Comparison of ENCODE assay signal across 9 cellular contexts in genomic region chr22:17733484-17733883, GRCh38. TPM values are rescaled to one million over a fixed set of nuclear protein-coding genes. Genes with fewer than 3 reads are reported as not detected.
DNase-seq lines count a peak whose midpoint lies in the region; ATAC-seq and TF ChIP-seq lines count a peak whose summit lies in the region.
"Had no signal": no experiment of that assay in that cellular context is flagged by ENCODE, and none has a peak within 500 bp of the region (broad histone marks: within the 10 kb centered on the region; RNA-seq: fewer than 3 reads in every experiment).

No MANE protein-coding gene starts in this region.

- H3K4me2 ChIP-seq in Loucy (ENCODE audit: low read depth, low read length, poor library complexity, severe bottlenecking) = peak overlapping the region; percentile 55

- no peaks in the 10 kb centered on the region for H3K79me2 ChIP-seq in Loucy (ENCODE audit: insufficient read depth, low read length)

- in situ Hi-C loops in Caki2 (cut with HindIII; ENCODE audit: low pct_unique_long_range_greater_than_20kb, low sequenced_read_pairs) = no loop called here

- H3K9me2 ChIP-seq in Loucy (replicated peaks; ENCODE audit: low read depth, low read length) = no peaks in the 10 kb centered on the region

- DNase-seq in Caki2 (ENCODE audit: low read depth) (peak; percentile 53), colonic mucosa (no peak), NCI-H1092 treated with DMSO at 0.1 percent for 48 hours (lab: John Stamatoyannopoulos, UW) (no peak)
- no peak for DNase-seq in activated CD4-positive, CD25-positive, alpha-beta regulatory T cell treated with anti-CD3 and anti-CD28 coated beads, Interleukin-2, amount 50 U/mL, for 72 hours
- DNase-seq: retina, T1000 had no signal

- H3K4me3 ChIP-seq in Loucy (ENCODE audit: low read length, poor library complexity, severe bottlenecking) (peak overlapping the region; percentile 15), colonic mucosa (no peak overlapping the region), neutrophil (ENCODE audit: low read depth in 1 of 2, low read length in 1 of 2) (no peak overlapping the region)

- no peak overlapping the region for H2AFZ ChIP-seq in Loucy (ENCODE audit: low read length)

- H3K9me3 ChIP-seq in Loucy (ENCODE audit: insufficient read depth, low read depth, low read length) (no peaks in the 10 kb centered on the region), colonic mucosa (no peaks in the 10 kb centered on the region), neutrophil (no peaks in the 10 kb centered on the region)

- TF ChIP-seq CTCF in Loucy (conservative IDR thresholded peaks at IDR 0.05; ENCODE audit: low read length) = no peak
- TF ChIP-seq CTCF in colonic mucosa (IDR thresholded peaks at IDR 0.05) = no peak
- no peak for TF ChIP-seq CTCF in neutrophil (IDR thresholded peaks at IDR 0.05)

- H3K27me3 ChIP-seq in Loucy (ENCODE audit: insufficient read depth, low read length, poor library complexity, severe bottlenecking) (no peaks in the 10 kb centered on the region), colonic mucosa (no peaks in the 10 kb centered on the region), neutrophil (no peaks in the 10 kb centered on the region)

- peaks cover 7% of the 10 kb centered on the region; the same call in 1 of the 2 replicates for H3F3A ChIP-seq in Loucy (ENCODE audit: low read depth)

- intact Hi-C loops in colonic mucosa (cut with DNase I) = no loop called here

- H3K4me1 ChIP-seq in Loucy (ENCODE audit: insufficient read depth, low read length, poor library complexity, severe bottlenecking) = peaks cover 27% of the 10 kb centered on the region
- no peaks in the 10 kb centered on the region for H3K4me1 ChIP-seq in colonic mucosa
- no peaks in the 10 kb centered on the region for H3K4me1 ChIP-seq in neutrophil (ENCODE audit: control insufficient read depth in 1 of 2, insufficient read depth in 1 of 2, low read depth in 1 of 2, low read length in 1 of 2)

- no peaks in the 10 kb centered on the region for H4K20me1 ChIP-seq in Loucy (ENCODE audit: insufficient read depth, low read length, poor library complexity, severe bottlenecking)

- no peak for ATAC-seq in GM19455 (IDR thresholded peaks at IDR 0.05; ENCODE audit: unreplicated experiment)

- H3K36me3 ChIP-seq in Loucy (ENCODE audit: insufficient read depth, low read length) = peaks cover 63% of the 10 kb centered on the region; the same call in 1 of the 2 replicates
- no peaks in the 10 kb centered on the region for H3K36me3 ChIP-seq in colonic mucosa
- peaks cover 86% of the 10 kb centered on the region for H3K36me3 ChIP-seq in neutrophil

- H3K27ac ChIP-seq in colonic mucosa (peak overlapping the region; percentile 5), neutrophil (peak overlapping the region; percentile 58)

- H3K9ac ChIP-seq in Loucy (ENCODE audit: low read depth, low read length, poor library complexity, severe bottlenecking) (peak overlapping the region; percentile 19), colonic mucosa (ENCODE audit: low read depth in 2 of 2, low read length in 2 of 2) (no peak overlapping the region)

RNA-seq across cellular contexts. Expression of gene BID, which starts 40.8 kb away (rescaled TPM):
- total RNA-seq in Caki2 (2014; rRNA removed; shearing (Covaris generic); ENCODE audit: low replicate concordance) = 167 and 198 TPM in 2 replicates
- total RNA-seq in colonic mucosa = 10 to 100 TPM; 35.9 to 57.5 TPM
